Comparison of ENCODE assay signal across 8 cellular contexts in genomic region chr3:160755776-160756304, GRCh38. TPM values are rescaled to one million over a fixed set of nuclear protein-coding genes. Genes with fewer than 3 reads are reported as not detected.
DNase-seq lines count a peak whose midpoint lies in the region; ATAC-seq and TF ChIP-seq lines count a peak whose summit lies in the region.

PPM1L (plus strand) TSS chr3:160756231.

- TF ChIP-seq CTCF in colonic mucosa (IDR thresholded peaks at IDR 0.05): no peak

- H3K9me3 ChIP-seq in colonic mucosa: no peaks in the 10 kb centered on the region

- H3K4me3 ChIP-seq in colonic mucosa: peak within 1 kb of the TSS; percentile 84

- no peaks in the 10 kb centered on the region for H3K36me3 ChIP-seq in colonic mucosa

- H3K4me1 ChIP-seq in colonic mucosa: peaks cover 5% of the 10 kb centered on the region

- peak within 1 kb of the TSS; percentile 88 to 89 for H3K9ac ChIP-seq in colonic mucosa (ENCODE audit: low read depth in 2 of 2, low read length in 2 of 2)

- intact Hi-C loops in colonic mucosa (cut with DNase I): no loop called here

- peak within 1 kb of the TSS; percentile 96 for H3K27ac ChIP-seq in colonic mucosa

- no peaks in the 10 kb centered on the region for H3K27me3 ChIP-seq in colonic mucosa

- DNase-seq in NCI-H510A treated with DMSO at 0.1 percent for 48 hours (lab: John Stamatoyannopoulos, UW) (peak; percentile 77), NCI-H510A (lab: John Stamatoyannopoulos, UW) (no peak), NCI-H1092 treated with DMSO at 0.1 percent for 48 hours (lab: John Stamatoyannopoulos, UW) (peak; percentile 64), colonic mucosa (no peak), left lobe of liver (ENCODE audit: low spot score) (peak; percentile 72)
- DNase-seq in activated CD4-positive, alpha-beta T cell treated with anti-CD3 and anti-CD28 coated beads for 1 hour: peak; percentile 47
- peak; percentile 40 to 46 for DNase-seq in stimulated activated CD4-positive, alpha-beta T cell treated with anti-CD3 and anti-CD28 coated beads, Interleukin-2, amount 100 ng/mL, for 48 hours

- ATAC-seq in HG02642 (IDR thresholded peaks at IDR 0.05; ENCODE audit: poor library complexity, unreplicated experiment) (peak; percentile 51), left lobe of liver (peak; percentile 60)

RNA-seq across cellular contexts. Expression of gene PPM1L, which starts in this region (rescaled TPM):
- total RNA-seq in colonic mucosa: 10 to 100 TPM; 15.0 to 15.6 TPM
- total RNA-seq in left lobe of liver: 26.4 TPM

Comparison
In these comparisons a context has a peak if more than half of its experiments do, and no peak if none do; other contexts are left out.
1. DNase-seq: peak in NCI-H510A treated with DMSO at 0.1 percent for 48 hours (single experiment), NCI-H1092 treated with DMSO at 0.1 percent for 48 hours (single experiment), activated CD4-positive, alpha-beta T cell treated with anti-CD3 and anti-CD28 coated beads for 1 hour (single experiment), left lobe of liver (single experiment) and stimulated activated CD4-positive, alpha-beta T cell treated with anti-CD3 and anti-CD28 coated beads, Interleukin-2, amount 100 ng/mL, for 48 hours (2 of 2); none in NCI-H510A (single experiment) and colonic mucosa (single experiment).